Comparison of ENCODE assay signal across 8 cellular contexts in genomic region chr1:27322569-27323116, GRCh38. TPM values are rescaled to one million over a fixed set of nuclear protein-coding genes. Genes with fewer than 3 reads are reported as not detected.
A peak's percentile ranks its signal among the peaks of the same experiment; 100 is the strongest.
DNase-seq lines count a peak whose midpoint lies in the region; ATAC-seq and TF ChIP-seq lines count a peak whose summit lies in the region.

No MANE protein-coding gene starts in this region.

- intact Hi-C loops in MCF 10A (cut with micrococcal nuclease), result loop anchor here (1.0 kb wide), 1 partner anchor 19 kb away; no protein-coding TSS in a partner anchor
- intact Hi-C loops in mucosa of descending colon (cut with DNase I, micrococcal nuclease), result no loop called here

- POLR2A ChIA-PET in AG04450 (lab: Yijun Ruan, JAX), result interaction anchor here (1.1 to 1.6 kb wide), 2 partner anchors 9 to 27 kb away, joined by 3 to 4 read pairs; no protein-coding TSS in a partner anchor
- POLR2A ChIA-PET in MCF 10A (lab: Yijun Ruan, JAX), result interaction anchor here (0.7 to 2.4 kb wide), 20 partner anchors 10 to 533 kb away, joined by 3 to 49 read pairs (median 4); partner anchors contain the start of genes MAP3K6, SLC9A1, SYTL1 and WASF2

- no peaks in the 10 kb centered on the region for H3K27me3 ChIP-seq in AG04450 (ENCODE audit: control insufficient read depth, insufficient read depth, low read length)

- no peaks in the 10 kb centered on the region for H3K36me3 ChIP-seq in mucosa of descending colon (ENCODE audit: low read depth)

- peak overlapping the region; percentile 83 for H3K27ac ChIP-seq in AG04450 (ENCODE audit: low read depth, low read length)

- peak overlapping the region; percentile 91 for H3K4me3 Mint-ChIP-seq in MCF 10A (ENCODE audit: unreplicated experiment)

- H3K27me3 Mint-ChIP-seq in MCF 10A (ENCODE audit: insufficient read depth, unreplicated experiment), result no peaks in the 10 kb centered on the region

- peaks cover 5% of the 10 kb centered on the region for H3K4me1 Mint-ChIP-seq in MCF 10A (ENCODE audit: insufficient read depth, unreplicated experiment)

- no peak for DNase-seq in AG04450 (ENCODE audit: low read depth, low spot score)
- DNase-seq in MCF 10A (ENCODE audit: unreplicated experiment), result no peak
- DNase-seq in mucosa of descending colon, result no peak
- no peak for DNase-seq in NCI-H2227 (lab: John Stamatoyannopoulos, UW; ENCODE audit: unreplicated experiment)

- no peaks in the 10 kb centered on the region for H3K9me3 Mint-ChIP-seq in MCF 10A (ENCODE audit: unreplicated experiment)

- H3K4me1 ChIP-seq in mucosa of descending colon (ENCODE audit: low read depth), result peaks cover 20% of the 10 kb centered on the region

- no peak for TF ChIP-seq CTCF in AG04450 (IDR thresholded peaks at IDR 0.05; ENCODE audit: low read depth, low read length)
- TF ChIP-seq CTCF in MCF 10A (IDR thresholded peaks at IDR 0.05; ENCODE audit: unreplicated experiment), result no peak
- TF ChIP-seq CTCF in mucosa of descending colon (IDR thresholded peaks at IDR 0.05), result no peak

- H3K9me3 ChIP-seq in AG04450 (ENCODE audit: control insufficient read depth, insufficient read depth, low read length) (no peaks in the 10 kb centered on the region; the same call in 1 of the 2 replicates), mucosa of descending colon (no peaks in the 10 kb centered on the region)

- TSS peak; percentile 55 for BruUV-seq in MCF 10A (replicated peaks; lab: Mats Ljungman, UMichigan)

- peak overlapping the region; percentile 94 for H3K27ac Mint-ChIP-seq in MCF 10A (ENCODE audit: low read depth, unreplicated experiment)

- H3K4me3 ChIP-seq in AG04450 (ENCODE audit: low read depth, low read length) (peak overlapping the region; percentile 100), mucosa of descending colon (peak overlapping the region; percentile 83)

- ATAC-seq in HG03439 (IDR thresholded peaks at IDR 0.05; ENCODE audit: unreplicated experiment), result peak; percentile 4
- ATAC-seq in mucosa of descending colon, result no peak
- no peak for ATAC-seq in HG02678 (IDR thresholded peaks at IDR 0.05; ENCODE audit: unreplicated experiment)
- ATAC-seq in HG03097 (IDR thresholded peaks at IDR 0.05; ENCODE audit: low FRiP score, unreplicated experiment), result no peak
- no peak for ATAC-seq in HG03039 (IDR thresholded peaks at IDR 0.05; ENCODE audit: unreplicated experiment)

- CTCF ChIA-PET in AG04450 (lab: Charles Lee), result interaction anchor here (0.7 to 3.1 kb wide), 5 partner anchors 10 to 69 kb away, joined by 3 to 23 read pairs (median 5); no protein-coding TSS in a partner anchor
- CTCF ChIA-PET in MCF 10A (lab: Yijun Ruan, JAX), result interaction anchor here (0.7 to 6.2 kb wide), 6 partner anchors 10 to 284 kb away, joined by 3 to 57 read pairs (median 3); no protein-coding TSS in a partner anchor

- peaks cover 16% of the 10 kb centered on the region for H3K36me3 Mint-ChIP-seq in MCF 10A (ENCODE audit: insufficient read depth, unreplicated experiment)

RNA-seq across cellular contexts. Expression of gene TMEM222, which starts 0.7 kb away (rescaled TPM):
- 27.8 and 37.2 TPM in 2 replicates for polyA plus RNA-seq in AG04450 (2011; rRNA removed)
- 44.2 and 59.3 TPM in 2 replicates for polyA minus RNA-seq in AG04450 (2011; rRNA and poly(A)+ RNA removed)
- 36.9 and 38.3 TPM in 2 replicates for total RNA-seq in MCF 10A (2022)
- 10 to 100 TPM; 30.0 to 30.9 (median 30.8) TPM for total RNA-seq in mucosa of descending colon

RNA-seq across cellular contexts. Expression of gene SYTL1, which starts 19.2 kb away (rescaled TPM):
- 0.32 and 0.35 TPM in 2 replicates for polyA plus RNA-seq in AG04450 (2011; rRNA removed)
- polyA minus RNA-seq in AG04450 (2011; rRNA and poly(A)+ RNA removed), result 0.17 and 0.18 TPM in 2 replicates
- total RNA-seq in MCF 10A (2022) (64.8 and 81.8 TPM in 2 replicates), mucosa of descending colon (1 to 10 TPM; 4.2 to 9.7 (median 8.7) TPM)

RNA-seq across cellular contexts. Expression of gene MAP3K6, which starts 44.1 kb away (rescaled TPM):
- polyA plus RNA-seq in AG04450 (2011; rRNA removed), result 7.6 TPM in 2 replicates
- polyA minus RNA-seq in AG04450 (2011; rRNA and poly(A)+ RNA removed), result 9.3 and 13.7 TPM in 2 replicates
- total RNA-seq in MCF 10A (2022) (13.2 and 13.5 TPM in 2 replicates), mucosa of descending colon (10 to 100 TPM; 18.5 to 38.5 (median 28.5) TPM)

RNA-seq across cellular contexts. Expression of gene FCN3, which starts 52.0 kb away (rescaled TPM):
- polyA plus RNA-seq in AG04450 (2011; rRNA removed), result not detected in 2 replicates
- not detected in 2 replicates for polyA minus RNA-seq in AG04450 (2011; rRNA and poly(A)+ RNA removed)
- total RNA-seq in MCF 10A (2022), result not detected in 2 replicates
- total RNA-seq in mucosa of descending colon, result under 1 TPM in 2 of 3 donors, not detected in 1; 0.60 to 0.79 TPM
